ENCODE assay signal across 14 cellular contexts in genomic region chr3:110736332-110736731, GRCh38.
DNase-seq lines count a peak whose midpoint lies in the region; ATAC-seq and TF ChIP-seq lines count a peak whose summit lies in the region.
"Had no signal": no experiment of that assay in that cellular context is flagged by ENCODE, and none has a peak within 500 bp of the region (broad histone marks: within the 10 kb centered on the region; RNA-seq: fewer than 3 reads in every experiment).

No MANE protein-coding gene starts in this region.

- H3K23ac ChIP-seq in trophoblast cell (ENCODE audit: low read length): peak overlapping the region; percentile 92

- H2BK12ac ChIP-seq in trophoblast cell (ENCODE audit: low read length): no peak overlapping the region

- no peak for TF ChIP-seq CTCF in KMS-11 (conservative IDR thresholded peaks at IDR 0.05; ENCODE audit: low read depth, low read length)

- H3K4me3 ChIP-seq in KMS-11 (IDR thresholded peaks at IDR 0.05; ENCODE audit: insufficient read depth, low read depth, low read length) (no peak overlapping the region), trophoblast cell (ENCODE audit: low read depth, low read length) (no peak overlapping the region)
- H3K4me3 ChIP-seq: left ventricle myocardium inferior had no signal

- H3K27ac ChIP-seq in KMS-11 (peak overlapping the region; percentile 56), trophoblast cell (ENCODE audit: low read depth, low read length) (no peak overlapping the region)
- H3K27ac ChIP-seq: left ventricle myocardium inferior had no signal

- H3K79me2 ChIP-seq in KMS-11 (ENCODE audit: insufficient read depth, low read depth): no peaks in the 10 kb centered on the region
- H3K79me2 ChIP-seq in trophoblast cell (ENCODE audit: control insufficient read depth, insufficient read depth, low read length, poor library complexity): no peaks in the 10 kb centered on the region

- ATAC-seq in GM19395 (IDR thresholded peaks at IDR 0.05; ENCODE audit: unreplicated experiment) (peak; percentile 94), HG02938 (IDR thresholded peaks at IDR 0.05; ENCODE audit: unreplicated experiment) (peak; percentile 97)

- DNase-seq in trophoblast cell (no peak), kidney glomerular epithelial cell (lab: John Stamatoyannopoulos, UW) (no peak), DMS114 treated with DMSO at 0.1 percent for 48 hours (lab: John Stamatoyannopoulos, UW; ENCODE audit: unreplicated experiment) (no peak)
- DNase-seq in activated CD8-positive, alpha-beta memory T cell treated with anti-CD3 and anti-CD28 coated beads for 24 hours: no peak
- DNase-seq in stimulated activated CD4-positive, alpha-beta T cell treated with anti-CD3 and anti-CD28 coated beads, Interleukin-4, amount 100 ng/mL, for 24 hours: no peak
- DNase-seq: DMS79; left ventricle myocardium inferior; NCI-H446; posterior cingulate gyrus; stimulated activated CD4-positive, alpha-beta T cell treated with anti-CD3 and anti-CD28 coated beads, Interleukin-4, amount 100 ng/mL, for 4 hours; SW 1271 had no signal

- H2BK5ac ChIP-seq in trophoblast cell (ENCODE audit: low read depth, low read length, poor library complexity): no peak overlapping the region

- H3K79me1 ChIP-seq in trophoblast cell (ENCODE audit: low read length): no peaks in the 10 kb centered on the region

- H3K36me3 ChIP-seq in KMS-11 (ENCODE audit: insufficient read depth) (no peaks in the 10 kb centered on the region), trophoblast cell (ENCODE audit: control insufficient read depth in 1 of 2, insufficient read depth in 2 of 2, low read length in 2 of 2) (no peaks in the 10 kb centered on the region)
- H3K36me3 ChIP-seq: left ventricle myocardium inferior had no signal

- H3K27me3 ChIP-seq in KMS-11 (ENCODE audit: insufficient read depth, low read depth) (no peaks in the 10 kb centered on the region), trophoblast cell (ENCODE audit: insufficient read depth, low read length) (no peaks in the 10 kb centered on the region)

- H3K14ac ChIP-seq in trophoblast cell (ENCODE audit: low read length): no peak overlapping the region

- H3K18ac ChIP-seq in trophoblast cell (ENCODE audit: low read length): no peak overlapping the region

- H3K4ac ChIP-seq in trophoblast cell (ENCODE audit: low read depth, low read length): no peak overlapping the region

- no peak overlapping the region for H3K9ac ChIP-seq in KMS-11
- H3K9ac ChIP-seq in trophoblast cell (ENCODE audit: low read length): no peak overlapping the region

- peak overlapping the region; percentile 30; the same call in 1 of the 2 replicates for H3K4me2 ChIP-seq in KMS-11
- no peak overlapping the region for H3K4me2 ChIP-seq in trophoblast cell (ENCODE audit: low read length)

- no peaks in the 10 kb centered on the region for H3K9me3 ChIP-seq in trophoblast cell (ENCODE audit: insufficient read depth, low read depth, low read length)
- H3K9me3 ChIP-seq: left ventricle myocardium inferior had no signal

- H3K4me1 ChIP-seq in KMS-11 (ENCODE audit: low read depth, poor library complexity, severe bottlenecking): peaks cover 56% of the 10 kb centered on the region
- H3K4me1 ChIP-seq in trophoblast cell (ENCODE audit: control insufficient read depth in 1 of 2, insufficient read depth in 2 of 2, low read length in 2 of 2): no peaks in the 10 kb centered on the region
- H3K4me1 ChIP-seq: left ventricle myocardium inferior had no signal

- no peak overlapping the region for H4K91ac ChIP-seq in trophoblast cell (ENCODE audit: low read depth, low read length)

- no peaks in the 10 kb centered on the region for H4K20me1 ChIP-seq in KMS-11 (ENCODE audit: insufficient read depth)

- H2AFZ ChIP-seq in KMS-11 (ENCODE audit: low read depth) (peak overlapping the region; percentile 41; the same call in 1 of the 2 replicates), trophoblast cell (ENCODE audit: insufficient read depth, low read length, poor library complexity) (no peak overlapping the region)

- WGBS in trophoblast cell (ENCODE audit: extremely low coverage, insufficient coverage, insufficient read length): no CpG with 5 or more reads among the region's 1 CpG

- H2AK5ac ChIP-seq in trophoblast cell (ENCODE audit: low read length): no peak overlapping the region

- H4K8ac ChIP-seq in trophoblast cell (ENCODE audit: low read depth, low read length): no peak overlapping the region

- H4K12ac ChIP-seq in trophoblast cell (ENCODE audit: low read depth, low read length): no peak overlapping the region

- no peak overlapping the region for H2BK120ac ChIP-seq in trophoblast cell (ENCODE audit: insufficient read depth, low read length, poor library complexity)
